ENCODE assay signal across 17 cellular contexts in the genomic region with DNA sequence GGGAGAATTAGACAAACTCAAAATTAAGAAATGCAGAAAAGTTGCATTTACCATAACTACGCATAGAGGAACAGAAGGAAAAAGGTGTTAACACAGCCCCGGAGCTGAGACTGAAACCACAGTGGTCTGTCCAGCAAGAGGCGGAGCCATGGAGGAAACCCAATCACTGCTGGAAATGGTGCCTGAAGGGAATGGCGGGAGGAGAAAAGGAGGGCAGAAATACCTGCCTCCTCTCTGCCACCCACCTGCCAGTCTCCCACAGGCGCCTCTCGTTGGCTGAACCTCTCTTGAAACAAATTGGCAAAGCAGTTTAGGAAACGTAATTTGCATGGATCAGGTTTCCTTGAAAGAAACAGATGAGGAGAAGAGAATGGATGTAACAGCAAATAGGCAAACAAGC. TPM values are rescaled to one million over a fixed set of nuclear protein-coding genes. Genes with fewer than 3 reads are reported as not detected.
DNase-seq lines count a peak whose midpoint lies in the region; ATAC-seq and TF ChIP-seq lines count a peak whose summit lies in the region.
"Had no signal": no experiment of that assay in that cellular context is flagged by ENCODE, and none has a peak within 500 bp of the region (broad histone marks: within the 10 kb centered on the region; RNA-seq: fewer than 3 reads in every experiment).

No MANE protein-coding gene starts in this region.

- no peak for ATAC-seq in GM18520 (IDR thresholded peaks at IDR 0.05; ENCODE audit: unreplicated experiment)
- ATAC-seq in HG03039 (IDR thresholded peaks at IDR 0.05; ENCODE audit: unreplicated experiment), result no peak
- ATAC-seq: activated T-helper 17 cell treated with anti-CD3 and anti-CD28 coated beads, Interleukin-2, amount 50 U/mL, for 72 hours; esophagus mucosa; Right ventricle myocardium inferior had no signal

- no peak overlapping the region for H2AFZ ChIP-seq in parathyroid adenoma
- H2AFZ ChIP-seq in OCI-LY7 (ENCODE audit: low read length), result no peak overlapping the region

- DNase-seq in NCI-H1105 (lab: John Stamatoyannopoulos, UW) (peak; percentile 76), NCI-H2171 (lab: John Stamatoyannopoulos, UW) (peak; percentile 24), MCF 10A (ENCODE audit: unreplicated experiment) (peak; percentile 30), OCI-LY7 (ENCODE audit: low spot score) (no peak)
- DNase-seq: activated CD4-positive, alpha-beta memory T cell treated with anti-CD3 and anti-CD28 coated beads for 36 hours; CD4-positive, alpha-beta T cell; left cardiac atrium; NCI-H82; T1000 had no signal

- H3K9me2 ChIP-seq in OCI-LY7 (ENCODE audit: insufficient read depth, low read length), result no peaks in the 10 kb centered on the region

- CTCF ChIA-PET in MCF 10A (lab: Yijun Ruan, JAX) (interaction anchor here (0.6 to 5.3 kb wide), 7 partner anchors 11 to 442 kb away, joined by 3 to 32 read pairs (median 5); a partner anchor contains a TSS), OCI-LY7 (lab: Charles Lee; ENCODE audit: unreplicated experiment) (no interaction called here)

- intact Hi-C loops in MCF 10A (cut with micrococcal nuclease), result no loop called here
- intact Hi-C loops in OCI-LY7 (cut with micrococcal nuclease; ENCODE audit: unreplicated experiment), result loop anchor here (5.0 kb wide), 1 partner anchor 606 kb away; no protein-coding TSS in a partner anchor

- no peaks in the 10 kb centered on the region for H4K20me1 ChIP-seq in OCI-LY7 (ENCODE audit: insufficient read depth, low read length)

- H3K27me3 Mint-ChIP-seq in MCF 10A (ENCODE audit: insufficient read depth, unreplicated experiment), result peaks cover 35% of the 10 kb centered on the region
- H3K27me3 Mint-ChIP-seq: activated CD4-positive, alpha-beta memory T cell treated with anti-CD3 and anti-CD28 coated beads for 36 hours; activated T-helper 17 cell treated with anti-CD3 and anti-CD28 coated beads, Interleukin-2, amount 50 U/mL, for 72 hours; CD4-positive, alpha-beta T cell had no signal

- TF ChIP-seq CTCF in MCF 10A (IDR thresholded peaks at IDR 0.05; ENCODE audit: unreplicated experiment) (no peak), parathyroid adenoma (IDR thresholded peaks at IDR 0.05) (no peak), OCI-LY7 (conservative IDR thresholded peaks at IDR 0.05; ENCODE audit: low read length) (no peak)

- peak overlapping the region; percentile 2 for H3K4me2 ChIP-seq in parathyroid adenoma (ENCODE audit: low read length)
- no peak overlapping the region for H3K4me2 ChIP-seq in OCI-LY7 (ENCODE audit: low read length)

- no peaks in the 10 kb centered on the region for H3K27me3 ChIP-seq in parathyroid adenoma (ENCODE audit: control insufficient read depth, insufficient read depth, low read length)

- H3K27ac ChIP-seq in parathyroid adenoma (no peak overlapping the region), OCI-LY7 (ENCODE audit: low read depth, low read length, poor library complexity, severe bottlenecking) (no peak overlapping the region)
- H3K27ac ChIP-seq: coronary artery had no signal

- H3K4me1 ChIP-seq in parathyroid adenoma, result no peaks in the 10 kb centered on the region
- H3K4me1 ChIP-seq in OCI-LY7 (ENCODE audit: insufficient read depth, low read length, poor library complexity, severe bottlenecking), result peaks cover 7% of the 10 kb centered on the region

- no peak overlapping the region for H3K9ac ChIP-seq in parathyroid adenoma

- H3K79me2 ChIP-seq in parathyroid adenoma (no peaks in the 10 kb centered on the region), OCI-LY7 (ENCODE audit: insufficient read depth, low read depth, low read length) (no peaks in the 10 kb centered on the region)

- H3K27ac Mint-ChIP-seq in MCF 10A (ENCODE audit: low read depth, unreplicated experiment), result no peak overlapping the region
- H3K27ac Mint-ChIP-seq: activated CD4-positive, alpha-beta memory T cell treated with anti-CD3 and anti-CD28 coated beads for 36 hours; activated T-helper 17 cell treated with anti-CD3 and anti-CD28 coated beads, Interleukin-2, amount 50 U/mL, for 72 hours; CD4-positive, alpha-beta T cell had no signal

- no peaks in the 10 kb centered on the region for H3K36me3 Mint-ChIP-seq in MCF 10A (ENCODE audit: insufficient read depth, unreplicated experiment)
- H3K36me3 Mint-ChIP-seq: activated CD4-positive, alpha-beta memory T cell treated with anti-CD3 and anti-CD28 coated beads for 36 hours had no signal

- no peak overlapping the region for H3K4me3 Mint-ChIP-seq in MCF 10A (ENCODE audit: unreplicated experiment)
- H3K4me3 Mint-ChIP-seq: activated CD4-positive, alpha-beta memory T cell treated with anti-CD3 and anti-CD28 coated beads for 36 hours; activated T-helper 17 cell treated with anti-CD3 and anti-CD28 coated beads, Interleukin-2, amount 50 U/mL, for 72 hours; CD4-positive, alpha-beta T cell had no signal

- no peaks in the 10 kb centered on the region for H3K9me3 ChIP-seq in parathyroid adenoma (ENCODE audit: control insufficient read depth, low read length)
- H3K9me3 ChIP-seq in OCI-LY7 (ENCODE audit: low read length), result no peaks in the 10 kb centered on the region

- H3K4me3 ChIP-seq in parathyroid adenoma (ENCODE audit: low read depth, low read length), result peak overlapping the region; percentile 1
- no peak overlapping the region for H3K4me3 ChIP-seq in OCI-LY7 (ENCODE audit: low read depth, low read length, poor library complexity, severe bottlenecking)
- H3K4me3 ChIP-seq: coronary artery had no signal

- POLR2A ChIA-PET in MCF 10A (lab: Yijun Ruan, JAX) (no interaction called here), OCI-LY7 (lab: Charles Lee) (no interaction called here)

- peaks cover 6% of the 10 kb centered on the region for H3K4me1 Mint-ChIP-seq in MCF 10A (ENCODE audit: insufficient read depth, unreplicated experiment)

- no peaks in the 10 kb centered on the region for H3K9me3 Mint-ChIP-seq in MCF 10A (ENCODE audit: unreplicated experiment)
- H3K9me3 Mint-ChIP-seq: activated CD4-positive, alpha-beta memory T cell treated with anti-CD3 and anti-CD28 coated beads for 36 hours; activated T-helper 17 cell treated with anti-CD3 and anti-CD28 coated beads, Interleukin-2, amount 50 U/mL, for 72 hours; CD4-positive, alpha-beta T cell had no signal

- no peaks in the 10 kb centered on the region for H3K36me3 ChIP-seq in parathyroid adenoma (ENCODE audit: control insufficient read depth, insufficient read depth, low read length)
- no peaks in the 10 kb centered on the region for H3K36me3 ChIP-seq in OCI-LY7 (ENCODE audit: insufficient read depth, low read length)

- BruUV-seq in MCF 10A (replicated peaks; lab: Mats Ljungman, UMichigan) (no TSS peak), OCI-LY7 (replicated peaks; lab: Mats Ljungman, UMichigan) (no TSS peak)

RNA-seq across cellular contexts. Expression of a gene that starts 9.7 kb away (rescaled TPM):
- total RNA-seq in MCF 10A (2022) (not detected in 2 replicates), OCI-LY7 (2022) (not detected in 2 replicates)
- total RNA-seq in OCI-LY7 (2014; rRNA removed; shearing (Covaris generic)), result not detected in 2 replicates
- total RNA-seq: activated CD4-positive, alpha-beta memory T cell treated with anti-CD3 and anti-CD28 coated beads for 36 hours; activated T-helper 17 cell treated with anti-CD3 and anti-CD28 coated beads, Interleukin-2, amount 50 U/mL, for 72 hours; CD4-positive, alpha-beta T cell; esophagus mucosa; left cardiac atrium; myocyte; Right ventricle myocardium inferior had no signal

RNA-seq across cellular contexts. Expression of a gene that starts 11.9 kb away (rescaled TPM):
- total RNA-seq in MCF 10A (2022) (18.4 and 31.6 TPM in 2 replicates), OCI-LY7 (2022) (33.6 and 36.1 TPM in 2 replicates)
- total RNA-seq in OCI-LY7 (2014; rRNA removed; shearing (Covaris generic)), result 5.6 and 6.9 TPM in 2 replicates
